ENCODE assay signal across 24 cellular contexts in genomic region chr3:64240959-64241358, GRCh38. TPM values are rescaled to one million over a fixed set of nuclear protein-coding genes. Genes with fewer than 3 reads are reported as not detected.
A peak's percentile ranks its signal among the peaks of the same experiment; 100 is the strongest.
DNase-seq lines count a peak whose midpoint lies in the region; ATAC-seq, FAIRE-seq and TF ChIP-seq lines count a peak whose summit lies in the region.
"Had no signal": no experiment of that assay in that cellular context is flagged by ENCODE, and none has a peak within 500 bp of the region (broad histone marks: within the 10 kb centered on the region; RNA-seq: fewer than 3 reads in every experiment).

No MANE protein-coding gene starts in this region.

- H3K9ac ChIP-seq in GM12878 (ENCODE audit: control insufficient read depth, insufficient read depth, low read length) (no peak overlapping the region), mesendoderm (ENCODE audit: low read length) (no peak overlapping the region), rectal smooth muscle tissue (ENCODE audit: low read length) (no peak overlapping the region)

- no peak for ATAC-seq in A549
- ATAC-seq in GM12878: no peak
- no peak for ATAC-seq in aorta (ENCODE audit: low FRiP score)
- ATAC-seq: HepG2, Panc1, SK-N-SH treated with all-trans-retinoic acid at 6 μM for 48 hours had no signal

- no peaks in the 10 kb centered on the region for H3K9me3 ChIP-seq in A549
- H3K9me3 ChIP-seq in GM12878 (replicated peaks; ENCODE audit: control insufficient read depth, insufficient read depth, low read length): no peaks in the 10 kb centered on the region
- H3K9me3 ChIP-seq in aorta (ENCODE audit: control insufficient read depth, low read length): peaks cover 3% of the 10 kb centered on the region

- no peak overlapping the region for H3K56ac ChIP-seq in mesendoderm (ENCODE audit: low read length)

- H2BK120ac ChIP-seq in mesendoderm (ENCODE audit: low read depth, low read length): peak overlapping the region; percentile 52

- SMC1A ChIA-PET in GM12878 (lab: Charles Lee; ENCODE audit: uncharacterized antibody, unreplicated experiment): interaction anchor here (1.1 to 1.9 kb wide), 6 partner anchors 9 to 71 kb away, joined by 3 to 4 read pairs (median 4); no protein-coding TSS in a partner anchor

- POLR2A ChIA-PET in A549 (lab: Yijun Ruan, JAX): no interaction called here
- POLR2A ChIA-PET in GM12878 (lab: Charles Lee): no interaction called here

- H3K18ac ChIP-seq in mesendoderm (ENCODE audit: low read length): peak overlapping the region; percentile 94

- no peak overlapping the region for H2BK5ac ChIP-seq in mesendoderm (ENCODE audit: low read length)

- RAD21 ChIA-PET in GM12878 (lab: Charles Lee; ENCODE audit: unreplicated experiment): interaction anchor here (0.9 to 3.2 kb wide), 2 partner anchors 16 to 109 kb away, joined by 3 to 13 read pairs; partner anchors contain the start of gene PRICKLE2

- H3K4me1 ChIP-seq in A549 (peaks cover 34% of the 10 kb centered on the region), GM12878 (ENCODE audit: control insufficient read depth, insufficient read depth, low read length) (no peaks in the 10 kb centered on the region), mesendoderm (ENCODE audit: control insufficient read depth, low read depth, low read length) (peaks cover 6% of the 10 kb centered on the region), rectal smooth muscle tissue (ENCODE audit: control insufficient read depth, insufficient read depth, low read length) (peaks cover 36% of the 10 kb centered on the region), aorta (ENCODE audit: control insufficient read depth in 1 of 2, insufficient read depth in 2 of 2, low read length in 2 of 2) (peaks cover 3 to 4% of the 10 kb centered on the region in 2 donors)

- TF ChIP-seq EP300 in A549 (IDR thresholded peaks at IDR 0.05) (no peak), GM12878 (IDR thresholded peaks at IDR 0.05; ENCODE audit: borderline replicate concordance in 1 of 2, control insufficient read depth in 1 of 2, low read depth in 2 of 2, low read length in 2 of 2) (no peak)

- H3K4me3 ChIP-seq in A549: no peak overlapping the region
- H3K4me3 ChIP-seq in GM12878: no peak overlapping the region
- no peak overlapping the region for H3K4me3 ChIP-seq in mesendoderm (ENCODE audit: low read length)
- no peak overlapping the region for H3K4me3 ChIP-seq in rectal smooth muscle tissue (ENCODE audit: low read length)
- H3K4me3 ChIP-seq in aorta (ENCODE audit: low read length in 2 of 2): no peak overlapping the region

- no peak overlapping the region for H2BK15ac ChIP-seq in mesendoderm (replicated peaks; ENCODE audit: low read depth)

- TF ChIP-seq RAD21 in A549 (conservative IDR thresholded peaks at IDR 0.05 in 1 of 2, IDR thresholded peaks at IDR 0.05 in 1 of 2) (no peak), GM12878 (IDR thresholded peaks at IDR 0.05; ENCODE audit: insufficient read depth, low read depth, low read length) (no peak)

- H4K20me1 ChIP-seq in GM12878 (ENCODE audit: control insufficient read depth, insufficient read depth): no peaks in the 10 kb centered on the region

- BruUV-seq in GM12878 (replicated peaks; lab: Mats Ljungman, UMichigan): no TSS peak

- TF ChIP-seq POLR2A in A549 (IDR thresholded peaks at IDR 0.05; ENCODE audit: low read length) (no peak), GM12878 (IDR thresholded peaks at IDR 0.05; ENCODE audit: low read depth, low read length) (no peak)

- WGBS in A549 (ENCODE audit: missing lambda C conversion rate): 93% methylated on average over 2 of the region's 2 CpGs
- 0% methylated on average over 2 of the region's 2 CpGs for WGBS in GM12878 (ENCODE audit: insufficient coverage, insufficient replicate concordance, low lambda C conversion rate, missing lambda C conversion rate)
- no CpG with 5 or more reads among the region's 2 CpGs for WGBS in mesendoderm (ENCODE audit: extremely low coverage, insufficient coverage, low lambda C conversion rate)
- 72 to 73% methylated on average over 2 of the region's 2 CpGs for WGBS in aorta, 2 donors

- H3K79me1 ChIP-seq in mesendoderm (ENCODE audit: low read length): no peaks in the 10 kb centered on the region

- H3K4ac ChIP-seq in mesendoderm (ENCODE audit: low read depth, low read length): no peak overlapping the region

- H4K8ac ChIP-seq in mesendoderm (ENCODE audit: low read depth, low read length): no peak overlapping the region

- no peak overlapping the region for H4K5ac ChIP-seq in mesendoderm (ENCODE audit: low read length)

- CTCF ChIA-PET in A549 (lab: Yijun Ruan, JAX) (interaction anchor here (1.2 to 2.0 kb wide), 3 partner anchors 15 to 25 kb away, joined by 4 to 8 read pairs (median 5); partner anchors contain the start of gene PRICKLE2), GM12878 (lab: Yijun Ruan, JAX) (interaction anchor here (1.1 to 1.8 kb wide), 2 partner anchors 222 to 244 kb away, joined by 3 to 6 read pairs; no protein-coding TSS in a partner anchor)

- no peak overlapping the region for H2AK5ac ChIP-seq in mesendoderm (ENCODE audit: low read length)

- H3K27me3 ChIP-seq in GM12878 (replicated peaks in 1 of 2; ENCODE audit: control insufficient read depth in 2 of 2, insufficient read depth in 2 of 2, low read length in 1 of 2) (no peaks in the 10 kb centered on the region), mesendoderm (ENCODE audit: insufficient read depth, low read length, poor library complexity) (no peaks in the 10 kb centered on the region), rectal smooth muscle tissue (ENCODE audit: control insufficient read depth, insufficient read depth, low read length) (no peaks in the 10 kb centered on the region), aorta (ENCODE audit: control insufficient read depth in 1 of 2, insufficient read depth in 2 of 2, low read length in 1 of 2) (no peaks in the 10 kb centered on the region)

- intact Hi-C loops in GM12878 (cut with micrococcal nuclease; ENCODE audit: unreplicated experiment): loop anchor here (5.0 kb wide), 1 partner anchor 241 kb away; no protein-coding TSS in a partner anchor
- intact Hi-C loops in aorta (cut with DNase I): no loop called here

- no peak for TF ChIP-seq CTCF in A549 (IDR thresholded peaks at IDR 0.05)
- no peak for TF ChIP-seq CTCF in GM12878 (IDR thresholded peaks at IDR 0.05 in 2 of 3, conservative IDR thresholded peaks at IDR 0.05 in 1 of 3; ENCODE audit: control insufficient read depth in 2 of 3, extremely low read depth in 1 of 3, insufficient read depth in 1 of 3, low read depth in 3 of 3, low read length in 3 of 3)

- H3K4me2 ChIP-seq in A549 (no peak overlapping the region), GM12878 (ENCODE audit: control insufficient read depth, insufficient read depth) (no peak overlapping the region), mesendoderm (ENCODE audit: low read length) (no peak overlapping the region)

- FAIRE-seq in A549 (lab: Jason Lieb, UNC) (no peak), GM12878 (lab: Jason Lieb, UNC) (no peak)
- FAIRE-seq: D721Med, GM19239, HepG2 had no signal

- in situ Hi-C loops in GM12878 (cut with MboI): no loop called here

- no peaks in the 10 kb centered on the region for H3K36me3 ChIP-seq in GM12878 (ENCODE audit: control insufficient read depth in 2 of 2, insufficient read depth in 2 of 2, low read length in 1 of 2)
- no peaks in the 10 kb centered on the region for H3K36me3 ChIP-seq in mesendoderm (ENCODE audit: control insufficient read depth, insufficient read depth, low read length)
- H3K36me3 ChIP-seq in rectal smooth muscle tissue (ENCODE audit: control insufficient read depth, insufficient read depth, low read length): no peaks in the 10 kb centered on the region
- H3K36me3 ChIP-seq in aorta (ENCODE audit: control insufficient read depth in 1 of 2, insufficient read depth in 2 of 2, low read length in 1 of 2): peaks cover 0 to 4% of the 10 kb centered on the region in 2 donors

- H3K23ac ChIP-seq in mesendoderm (ENCODE audit: low read length): no peak overlapping the region

- peak overlapping the region; percentile 93 to 95; a peak in 4 of 6 replicates for H3K27ac ChIP-seq in A549
- H3K27ac ChIP-seq in GM12878 (ENCODE audit: control insufficient read depth, insufficient read depth): no peak overlapping the region
- H3K27ac ChIP-seq in mesendoderm (ENCODE audit: low read depth, low read length): peak overlapping the region; percentile 24
- peak overlapping the region; percentile 75 for H3K27ac ChIP-seq in rectal smooth muscle tissue (ENCODE audit: low read depth, low read length)
- no peak overlapping the region for H3K27ac ChIP-seq in aorta (ENCODE audit: low read depth in 1 of 2, low read length in 2 of 2)

- H2AFZ ChIP-seq in GM12878 (ENCODE audit: control insufficient read depth, low read depth, low read length): no peak overlapping the region

- DNase-seq in A549 (ENCODE audit: low read depth in 1 of 2, low spot score in 1 of 2): no peak
- no peak for DNase-seq in GM12878 (ENCODE audit: low read depth, low spot score)
- no peak for DNase-seq in mesendoderm
- DNase-seq in NOMO-1 treated with DMSO at 0.1 percent for 48 hours (lab: John Stamatoyannopoulos, UW; ENCODE audit: unreplicated experiment): no peak
- no peak for DNase-seq in NCI-H1436 treated with DMSO at 0.1 percent for 48 hours (lab: John Stamatoyannopoulos, UW)
- DNase-seq in aorta: no peak
- DNase-seq in activated naive CD4-positive, alpha-beta T cell treated with Interleukin-2 at 50 U/mL for 16 hours: no peak
- DNase-seq: DMS53, GDM1, H7, KG1, NCI-H1092, NCI-H1436, NCI-H1930, NCI-H69, SIG-M5 had no signal

- H3K79me2 ChIP-seq in GM12878 (ENCODE audit: control insufficient read depth, insufficient read depth, low read length): no peaks in the 10 kb centered on the region
- H3K79me2 ChIP-seq in mesendoderm (ENCODE audit: control insufficient read depth, insufficient read depth, low read length): no peaks in the 10 kb centered on the region

RNA-seq across cellular contexts. Expression of gene PRICKLE2, which starts 15.7 kb away (rescaled TPM):
- polyA plus RNA-seq in A549 (2011; rRNA removed) (6.3 and 8.0 TPM in 2 replicates), A549 (2017; fragmentation: RNase III; extraction: RNeasy Plus Mini Kit Qiagen cat#74134 plus additional on column Dnase treatment) (4.9 to 6.2 TPM (median 5.3 TPM) in 3 replicates), GM12878 (2011; rRNA removed) (2.6 TPM in 2 replicates), GM12878 (2014; fragmentation: Illumina TruSeq; extraction: Trizol) (0.71 and 0.78 TPM in 2 replicates), GM12878 (2014; fragmentation: Nextera tagmentation; extraction: Ambion mirVana) (under 1 TPM; 0.11 to 0.24 TPM), GM12878 (2014; rRNA removed) (0.56 and 0.68 TPM in 2 replicates), GM12878 (2016; fragmentation: Nextera tagmentation; extraction: Ambion mirVana) (under 1 TPM; 0.63 to 0.66 TPM), aorta (1 to 10 TPM; 2.1 to 5.9 TPM)
- 1.0 and 1.2 TPM in 2 replicates for polyA plus RNA-seq in A549 (2012; cell fraction: cytosol; rRNA removed)
- polyA plus RNA-seq in A549 (2012; cell fraction: nucleus; rRNA removed): 4.5 and 4.8 TPM in 2 replicates
- 35.2 and 39.1 TPM in 2 replicates for polyA minus RNA-seq in A549 (2011; rRNA and poly(A)+ RNA removed)
- 60.1 and 73.5 TPM in 2 replicates for total RNA-seq in GM12878 (2013; cell fraction: nucleolus; rRNA removed)
- total RNA-seq in GM12878 (2014; rRNA removed) (0.98 and 1.6 TPM in 2 replicates), GM12878 (2014; rRNA removed; fragmentation: Illumina TruSeq; extraction: Trizol) (1.2 and 1.5 TPM in 2 replicates), GM12878 (2021) (1.1 and 1.5 TPM in 2 replicates), aorta (10 to 100 TPM; 22.0 to 42.1 TPM)
- 0.20 TPM for polyA plus RNA-seq in GM12878 (2011; ENCODE audit: low read depth)
- polyA plus RNA-seq in GM12878 (2011; cell fraction: cytosol; rRNA removed): 1.6 TPM in 2 replicates
- 6.6 and 6.8 TPM in 2 replicates for polyA plus RNA-seq in GM12878 (2011; cell fraction: nucleus; rRNA removed)
- 0.27 and 0.35 TPM in 2 replicates for polyA plus RNA-seq in GM12878 (2012)
- polyA minus RNA-seq in GM12878 (2011; rRNA and poly(A)+ RNA removed): 6.0 and 7.1 TPM in 2 replicates
- 1.7 and 2.0 TPM in 2 replicates for polyA minus RNA-seq in GM12878 (2011; cell fraction: cytosol; rRNA and poly(A)+ RNA removed)
- 9.2 and 10.8 TPM in 2 replicates for polyA minus RNA-seq in GM12878 (2011; cell fraction: nucleus; rRNA and poly(A)+ RNA removed)
- polyA plus RNA-seq in mesendoderm (2013, experiment 1 of 2): 2.3 TPM
- 2.3 TPM for polyA plus RNA-seq in mesendoderm (2013, experiment 2 of 2)
- total RNA-seq: NCI-H460 had no signal
- polyA plus RNA-seq: CD14-positive monocyte had no signal

Comparison
In these comparisons a context has a peak if more than half of its experiments do, and no peak if none do; other contexts are left out.
1. H3K27ac ChIP-seq: peak in A549 (2 of 2), mesendoderm (single experiment) and rectal smooth muscle tissue (single experiment); none in GM12878 (single experiment) and aorta (0 of 2).